ENCODE assay signal across 12 cellular contexts in the genomic region with DNA sequence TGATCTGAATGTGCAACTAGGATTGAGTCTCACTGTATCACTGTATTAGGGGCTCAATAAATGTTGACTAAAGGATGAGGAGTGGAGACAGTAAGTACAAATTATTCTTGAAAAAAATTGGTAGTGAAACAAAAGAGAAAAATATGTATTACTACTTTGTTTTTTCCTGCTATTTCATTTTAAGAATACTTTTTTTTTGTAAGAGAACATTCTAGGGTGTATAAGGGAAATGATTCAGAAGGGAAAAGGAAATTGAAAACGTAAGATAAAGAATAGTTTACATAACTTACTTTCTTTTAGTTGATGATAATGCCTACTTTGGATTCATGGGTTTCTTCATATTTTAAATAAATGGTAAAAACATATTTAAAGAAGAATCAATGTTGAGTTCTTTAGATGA. TPM values are rescaled to one million over a fixed set of nuclear protein-coding genes. Genes with fewer than 3 reads are reported as not detected.
DNase-seq lines count a peak whose midpoint lies in the region; ATAC-seq, FAIRE-seq and TF ChIP-seq lines count a peak whose summit lies in the region.
"Had no signal": no experiment of that assay in that cellular context is flagged by ENCODE, and none has a peak within 500 bp of the region (broad histone marks: within the 10 kb centered on the region; RNA-seq: fewer than 3 reads in every experiment).

No MANE protein-coding gene starts in this region.

- H3K27ac Mint-ChIP-seq in activated CD8-positive, alpha-beta T cell treated with anti-CD3 and anti-CD28 coated beads for 36 hours, result peak overlapping the region; percentile 82
- no peak overlapping the region for H3K27ac Mint-ChIP-seq in activated CD8-positive, alpha-beta T cell treated with anti-CD3 and anti-CD28 coated beads, Interleukin-2, amount 10 ng/mL, durations not matched to agents 7 days and 5 days
- H3K27ac Mint-ChIP-seq: memory B cell had no signal

- H4K20me1 ChIP-seq in IMR-90 (ENCODE audit: insufficient read depth, low read length) (peaks cover 91% of the 10 kb centered on the region), endothelial cell of umbilical vein (replicated peaks; ENCODE audit: control insufficient read depth, extremely low read depth, insufficient read depth, low read length) (no peaks in the 10 kb centered on the region)

- H2AFZ ChIP-seq in IMR-90 (replicated peaks; ENCODE audit: low read length, poor library complexity) (no peak overlapping the region), endothelial cell of umbilical vein (ENCODE audit: low read depth, low read length) (no peak overlapping the region)

- H3K4me3 Mint-ChIP-seq in activated CD8-positive, alpha-beta T cell treated with anti-CD3 and anti-CD28 coated beads for 36 hours, result peak overlapping the region; percentile 18
- H3K4me3 Mint-ChIP-seq in activated CD8-positive, alpha-beta T cell treated with anti-CD3 and anti-CD28 coated beads, Interleukin-2, amount 10 ng/mL, durations not matched to agents 7 days and 5 days, result no peak overlapping the region
- H3K4me3 Mint-ChIP-seq: memory B cell had no signal

- H3K79me1 ChIP-seq in IMR-90 (ENCODE audit: low read depth in 1 of 2, low read length in 2 of 2), result peaks cover 4 to 73% of the 10 kb centered on the region in 2 experiments; a peak in 3 of 4 replicates

- no peak overlapping the region for H2AK9ac ChIP-seq in IMR-90 (replicated peaks; ENCODE audit: low read depth, low read length, poor library complexity)

- TF ChIP-seq CTCF in activated CD8-positive, alpha-beta T cell treated with anti-CD3 and anti-CD28 coated beads for 36 hours (IDR thresholded peaks at IDR 0.05), result no peak
- TF ChIP-seq CTCF in IMR-90 (conservative IDR thresholded peaks at IDR 0.05; ENCODE audit: low read depth, low read length) (no peak), endothelial cell of umbilical vein (IDR thresholded peaks at IDR 0.05; ENCODE audit: extremely low read depth in 1 of 2, insufficient read depth in 1 of 2, low read depth in 1 of 2, low read length in 2 of 2) (no peak), gastrocnemius medialis (IDR thresholded peaks at IDR 0.05 in 4 of 5, conservative IDR thresholded peaks at IDR 0.05 in 1 of 5) (no peak), BE2C (IDR thresholded peaks at IDR 0.05; ENCODE audit: low read depth, low read length) (no peak)

- peak overlapping the region; percentile 71 for H3K4me2 ChIP-seq in IMR-90 (ENCODE audit: low read depth, low read length)
- peak overlapping the region; percentile 91 for H3K4me2 ChIP-seq in endothelial cell of umbilical vein (ENCODE audit: insufficient read depth, low read length)

- no peak overlapping the region for H3K23ac ChIP-seq in IMR-90 (ENCODE audit: low read depth, low read length)

- CTCF ChIA-PET in activated CD8-positive, alpha-beta T cell treated with anti-CD3 and anti-CD28 coated beads for 36 hours (lab: Charles Lee), result interaction anchor here (1.3 kb wide), 1 partner anchor 24 kb away, joined by 3 read pairs; no protein-coding TSS in a partner anchor
- CTCF ChIA-PET in activated CD8-positive, alpha-beta T cell treated with anti-CD3 and anti-CD28 coated beads, Interleukin-2, amount 10 ng/mL, durations not matched to agents 7 days and 5 days (lab: Charles Lee), result no interaction called here
- CTCF ChIA-PET in IMR-90 (lab: Yijun Ruan, JAX), result no interaction called here
- CTCF ChIA-PET in endothelial cell of umbilical vein (lab: Charles Lee), result no interaction called here

- H3K4me1 Mint-ChIP-seq in activated CD8-positive, alpha-beta T cell treated with anti-CD3 and anti-CD28 coated beads for 36 hours (ENCODE audit: low read depth), result peaks cover 71% of the 10 kb centered on the region
- H3K4me1 Mint-ChIP-seq in activated CD8-positive, alpha-beta T cell treated with anti-CD3 and anti-CD28 coated beads, Interleukin-2, amount 10 ng/mL, durations not matched to agents 7 days and 5 days (ENCODE audit: low read depth), result peaks cover 52% of the 10 kb centered on the region

- H3K36me3 Mint-ChIP-seq in activated CD8-positive, alpha-beta T cell treated with anti-CD3 and anti-CD28 coated beads for 36 hours (ENCODE audit: low read depth), result peaks cover 39% of the 10 kb centered on the region
- H3K36me3 Mint-ChIP-seq in activated CD8-positive, alpha-beta T cell treated with anti-CD3 and anti-CD28 coated beads, Interleukin-2, amount 10 ng/mL, durations not matched to agents 7 days and 5 days (ENCODE audit: low read depth), result peaks cover 31% of the 10 kb centered on the region

- H3K4me3 ChIP-seq in IMR-90 (ENCODE audit: insufficient read depth, low read depth, low read length) (no peak overlapping the region), endothelial cell of umbilical vein (replicated peaks in 1 of 3; ENCODE audit: insufficient read depth in 1 of 3, low read depth in 1 of 3, low read length in 3 of 3) (peak overlapping the region in 1 of 3 experiments; percentile 32), gastrocnemius medialis (peak overlapping the region in 1 of 4 donors; percentile 0), BE2C (ENCODE audit: low read depth, low read length) (no peak overlapping the region)
- H3K4me3 ChIP-seq: SJSA1 had no signal

- no peaks in the 10 kb centered on the region for H3K9me3 ChIP-seq in IMR-90 (ENCODE audit: control insufficient read depth, insufficient read depth, low read length)
- no peaks in the 10 kb centered on the region for H3K9me3 ChIP-seq in endothelial cell of umbilical vein (replicated peaks; ENCODE audit: control insufficient read depth, insufficient read depth, low read length)
- H3K9me3 ChIP-seq in gastrocnemius medialis, result no peaks in the 10 kb centered on the region
- H3K9me3 ChIP-seq in BE2C, result no peaks in the 10 kb centered on the region
- H3K9me3 ChIP-seq: SJSA1 had no signal

- H3K4me1 ChIP-seq in IMR-90 (ENCODE audit: control insufficient read depth, insufficient read depth, low read length), result peaks cover 15% of the 10 kb centered on the region
- peaks cover 90% of the 10 kb centered on the region for H3K4me1 ChIP-seq in endothelial cell of umbilical vein (ENCODE audit: control insufficient read depth, extremely low read depth, insufficient read depth, low read length)
- peaks cover 81 to 91% of the 10 kb centered on the region in 2 donors for H3K4me1 ChIP-seq in gastrocnemius medialis
- H3K4me1 ChIP-seq in BE2C, result peaks cover 9% of the 10 kb centered on the region
- H3K4me1 ChIP-seq: SJSA1 had no signal

- H3K18ac ChIP-seq in IMR-90 (ENCODE audit: low read depth, low read length), result no peak overlapping the region

- intact Hi-C loops in activated CD8-positive, alpha-beta T cell treated with anti-CD3 and anti-CD28 coated beads for 36 hours (cut with micrococcal nuclease), result no loop called here
- intact Hi-C loops in IMR-90 (cut with micrococcal nuclease) (no loop called here), endothelial cell of umbilical vein (cut with micrococcal nuclease) (loop anchor here (5.0 kb wide), 3 partner anchors 100 to 655 kb away; no protein-coding TSS in a partner anchor), gastrocnemius medialis (cut with DNase I; ENCODE audit: low total_unique reads) (no loop called here)

- H3K56ac ChIP-seq in IMR-90 (ENCODE audit: extremely low read depth, insufficient read depth, low read length), result no peak overlapping the region

- H2BK15ac ChIP-seq in IMR-90 (ENCODE audit: low read depth, low read length), result no peak overlapping the region

- no CpG with 5 or more reads among the region's 1 CpG for WGBS in IMR-90 (ENCODE audit: extremely low coverage in 2 of 2, insufficient read length in 1 of 2), 2 experiments

- no peak overlapping the region for H4K8ac ChIP-seq in IMR-90 (ENCODE audit: low read depth in 2 of 2, low read length in 2 of 2)

- no peaks in the 10 kb centered on the region for H3K27me3 Mint-ChIP-seq in activated CD8-positive, alpha-beta T cell treated with anti-CD3 and anti-CD28 coated beads for 36 hours
- no peaks in the 10 kb centered on the region for H3K27me3 Mint-ChIP-seq in activated CD8-positive, alpha-beta T cell treated with anti-CD3 and anti-CD28 coated beads, Interleukin-2, amount 10 ng/mL, durations not matched to agents 7 days and 5 days (ENCODE audit: low read depth)
- H3K27me3 Mint-ChIP-seq: memory B cell had no signal

- no peak overlapping the region for H2BK120ac ChIP-seq in IMR-90 (ENCODE audit: low read depth, low read length)

- H3K4ac ChIP-seq in IMR-90 (ENCODE audit: low read depth, low read length), result no peak overlapping the region

- H3K27me3 ChIP-seq in IMR-90 (ENCODE audit: control insufficient read depth, insufficient read depth, low read length) (no peaks in the 10 kb centered on the region), endothelial cell of umbilical vein (ENCODE audit: control insufficient read depth in 2 of 2, insufficient read depth in 2 of 2, low read length in 2 of 2) (no peaks in the 10 kb centered on the region), gastrocnemius medialis (no peaks in the 10 kb centered on the region), BE2C (no peaks in the 10 kb centered on the region)
- H3K27me3 ChIP-seq: SJSA1 had no signal

- no peak for DNase-seq in activated CD8-positive, alpha-beta T cell treated with anti-CD3 and anti-CD28 coated beads for 36 hours
- no peak for DNase-seq in activated CD8-positive, alpha-beta T cell treated with anti-CD3 and anti-CD28 coated beads, Interleukin-2, amount 10 ng/mL, durations not matched to agents 7 days and 5 days
- DNase-seq in IMR-90 (no peak), endothelial cell of umbilical vein (ENCODE audit: low read depth, low spot score) (peak; percentile 93), gastrocnemius medialis (no peak), BE2C (no peak), AML-193 (lab: John Stamatoyannopoulos, UW) (no peak)
- DNase-seq: caudate nucleus, DMS79 had no signal

- no peak for ATAC-seq in activated CD8-positive, alpha-beta T cell treated with anti-CD3 and anti-CD28 coated beads for 36 hours
- no peak for ATAC-seq in activated CD8-positive, alpha-beta T cell treated with anti-CD3 and anti-CD28 coated beads, Interleukin-2, amount 10 ng/mL, durations not matched to agents 7 days and 5 days
- ATAC-seq in IMR-90 (ENCODE audit: low read depth) (no peak), gastrocnemius medialis (no peak), GM19324 (IDR thresholded peaks at IDR 0.05; ENCODE audit: low FRiP score, unreplicated experiment) (no peak)

- no peak overlapping the region for H2AK5ac ChIP-seq in IMR-90 (ENCODE audit: low read depth, low read length)

- H4K91ac ChIP-seq in IMR-90 (ENCODE audit: insufficient read depth, low read depth, low read length), result no peak overlapping the region

- H3K27ac ChIP-seq in IMR-90 (ENCODE audit: insufficient read depth, low read length) (no peak overlapping the region), endothelial cell of umbilical vein (ENCODE audit: insufficient read depth, low read depth, low read length) (peak overlapping the region; percentile 97), gastrocnemius medialis (peak overlapping the region; percentile 44 to 79 (median 69))
- H3K27ac ChIP-seq: SJSA1 had no signal

- no peak overlapping the region for H4K5ac ChIP-seq in IMR-90 (ENCODE audit: low read depth, low read length)

- H3K14ac ChIP-seq in IMR-90 (replicated peaks; ENCODE audit: low read depth, low read length), result no peak overlapping the region

- H2BK5ac ChIP-seq in IMR-90 (ENCODE audit: low read depth, low read length, poor library complexity, severe bottlenecking), result no peak overlapping the region

- peaks cover 88% of the 10 kb centered on the region for H3K79me2 ChIP-seq in endothelial cell of umbilical vein (ENCODE audit: control insufficient read depth, insufficient read depth, low read length)

- H3K9me1 ChIP-seq in IMR-90 (ENCODE audit: insufficient read depth, low read length) (peaks cover 14% of the 10 kb centered on the region), endothelial cell of umbilical vein (replicated peaks; ENCODE audit: control insufficient read depth, extremely low read depth, insufficient read depth, low read length) (no peaks in the 10 kb centered on the region)

- H3K9ac ChIP-seq in IMR-90 (ENCODE audit: low read depth, low read length), result no peak overlapping the region
- peak overlapping the region; percentile 81 for H3K9ac ChIP-seq in endothelial cell of umbilical vein (replicated peaks; ENCODE audit: extremely low read depth, insufficient read depth, low read length)

- TF ChIP-seq POLR2A in IMR-90 (IDR thresholded peaks at IDR 0.05; ENCODE audit: low read depth, low read length) (no peak), endothelial cell of umbilical vein (IDR thresholded peaks at IDR 0.05; ENCODE audit: low read depth, low read length) (no peak), gastrocnemius medialis (IDR thresholded peaks at IDR 0.05) (no peak)

- H3K36me3 ChIP-seq in IMR-90 (ENCODE audit: control insufficient read depth, insufficient read depth, low read length) (peaks cover 7% of the 10 kb centered on the region), endothelial cell of umbilical vein (ENCODE audit: control insufficient read depth in 2 of 2, extremely low read depth in 1 of 2, insufficient read depth in 2 of 2, low read length in 2 of 2) (peaks cover 0 to 3% of the 10 kb centered on the region in 2 experiments), gastrocnemius medialis (no peaks in the 10 kb centered on the region), BE2C (peaks cover 17% of the 10 kb centered on the region)

- no peak overlapping the region for H2BK20ac ChIP-seq in IMR-90 (ENCODE audit: low read depth, low read length)

- BruUV-seq in IMR-90 (replicated peaks; lab: Mats Ljungman, UMichigan), result no TSS peak
- BruUV-seq in endothelial cell of umbilical vein (replicated peaks; lab: Mats Ljungman, UMichigan), result no TSS peak

- dilution Hi-C loops in IMR-90 (cut with HindIII; ENCODE audit: low sequenced_read_pairs, unreplicated experiment) (no loop called here), endothelial cell of umbilical vein (cut with MboI; ENCODE audit: extremely low pct_ligation_motif_present, low sequenced_read_pairs) (no loop called here)

- no peak for TF ChIP-seq RAD21 in IMR-90 (IDR thresholded peaks at IDR 0.05; ENCODE audit: low read length)

- POLR2A ChIA-PET in activated CD8-positive, alpha-beta T cell treated with anti-CD3 and anti-CD28 coated beads for 36 hours (lab: Charles Lee), result interaction anchor here (1.3 kb wide), 1 partner anchor 82 kb away, joined by 3 read pairs; a partner anchor contains a TSS
- POLR2A ChIA-PET in activated CD8-positive, alpha-beta T cell treated with anti-CD3 and anti-CD28 coated beads, Interleukin-2, amount 10 ng/mL, durations not matched to agents 7 days and 5 days (lab: Charles Lee), result no interaction called here
- POLR2A ChIA-PET in IMR-90 (lab: Charles Lee; ENCODE audit: unreplicated experiment) (no interaction called here), endothelial cell of umbilical vein (lab: Charles Lee) (no interaction called here)

- in situ Hi-C loops in IMR-90 (cut with MboI; ENCODE audit: low sequenced_read_pairs) (no loop called here), gastrocnemius medialis (cut with MboI; ENCODE audit: low sequenced_read_pairs in 4 of 4) (no loop called here)

- peak; percentile 67 for FAIRE-seq in endothelial cell of umbilical vein (lab: Jason Lieb, UNC)

- no peaks in the 10 kb centered on the region for H3K9me3 Mint-ChIP-seq in activated CD8-positive, alpha-beta T cell treated with anti-CD3 and anti-CD28 coated beads for 36 hours
- no peaks in the 10 kb centered on the region for H3K9me3 Mint-ChIP-seq in activated CD8-positive, alpha-beta T cell treated with anti-CD3 and anti-CD28 coated beads, Interleukin-2, amount 10 ng/mL, durations not matched to agents 7 days and 5 days (ENCODE audit: insufficient read depth)
- H3K9me3 Mint-ChIP-seq: memory B cell had no signal

RNA-seq across cellular contexts. Expression of a gene that starts 9.6 kb away (rescaled TPM):
- total RNA-seq in activated CD8-positive, alpha-beta T cell treated with anti-CD3 and anti-CD28 coated beads for 36 hours, result 100 to 1,000 TPM; 122 to 133 TPM
- total RNA-seq in activated CD8-positive, alpha-beta T cell treated with anti-CD3 and anti-CD28 coated beads, Interleukin-2, amount 10 ng/mL, durations not matched to agents 7 days and 5 days, result 100 to 1,000 TPM; 144 to 154 TPM
- total RNA-seq in IMR-90 (2012; rRNA removed) (133 and 229 TPM in 2 replicates), endothelial cell of umbilical vein (343 and 347 TPM in 2 replicates), gastrocnemius medialis (100 to 1,000 TPM; 110 to 158 (median 137) TPM)
- polyA plus RNA-seq in IMR-90 (2012; rRNA removed) (50.7 and 66.6 TPM in 2 replicates), endothelial cell of umbilical vein (35.4 and 48.1 TPM in 2 replicates)
- 5.7 and 9.2 TPM in 2 replicates for polyA plus RNA-seq in IMR-90 (2012; cell fraction: cytosol; rRNA removed)
- polyA plus RNA-seq in IMR-90 (2012; cell fraction: nucleus; rRNA removed; ENCODE audit: low replicate concordance), result 1.9 and 22.8 TPM in 2 replicates
- polyA plus RNA-seq in endothelial cell of umbilical vein (2011; cell fraction: cytosol; rRNA removed), result 102 and 116 TPM in 2 replicates
- polyA plus RNA-seq in endothelial cell of umbilical vein (2011; cell fraction: nucleus; rRNA removed), result 83.3 and 105 TPM in 2 replicates
- polyA plus RNA-seq in endothelial cell of umbilical vein (2012), result 180 and 216 TPM in 2 replicates
- polyA minus RNA-seq in endothelial cell of umbilical vein, result 93.1 and 99.7 TPM in 2 replicates
- 29.8 TPM for polyA minus RNA-seq in endothelial cell of umbilical vein (2011; cell fraction: cytosol; rRNA and poly(A)+ RNA removed)
- polyA minus RNA-seq in endothelial cell of umbilical vein (2011; cell fraction: nucleus; rRNA and poly(A)+ RNA removed), result 176 and 237 TPM in 2 replicates
- polyA plus RNA-seq in BE2C (2012; ENCODE audit: insufficient read depth, insufficient read length, low read depth), result 78.0 TPM
